In the genomic region with DNA sequence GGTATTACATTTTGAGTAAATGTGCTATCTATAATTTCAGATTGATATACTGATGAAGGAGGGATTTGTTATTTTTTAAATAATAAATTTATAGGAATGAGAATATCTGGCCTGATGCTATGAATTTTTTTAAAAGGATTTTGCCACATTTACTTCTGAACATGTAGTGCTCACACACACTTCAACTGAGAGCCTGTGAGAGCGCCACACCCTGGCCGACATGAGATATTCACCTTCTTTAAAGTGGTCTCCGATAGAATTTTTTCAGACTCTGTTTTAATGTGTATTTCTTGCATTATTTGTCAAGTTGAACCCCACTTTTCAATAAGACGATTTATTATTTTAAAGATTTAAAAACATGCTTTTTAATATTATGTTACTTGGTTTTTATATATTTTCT, we compare ENCODE assay signal across 10 cellular contexts.
DNase-seq lines count a peak whose midpoint lies in the region; ATAC-seq and TF ChIP-seq lines count a peak whose summit lies in the region.
"Had no signal": no experiment of that assay in that cellular context is flagged by ENCODE, and none has a peak within 500 bp of the region (broad histone marks: within the 10 kb centered on the region; RNA-seq: fewer than 3 reads in every experiment).

No MANE protein-coding gene starts in this region.

- no peak overlapping the region for H2AK5ac ChIP-seq in mesenchymal stem cell (ENCODE audit: low read length, severe bottlenecking)

- DNase-seq in NCI-H82 (lab: John Stamatoyannopoulos, UW) (peak; percentile 18), NCI-H82 treated with DMSO at 0.1 percent for 48 hours (lab: John Stamatoyannopoulos, UW; ENCODE audit: unreplicated experiment) (no peak), WERI-Rb-1 (peak; percentile 34), nephron progenitor cell (peak; percentile 40), globus pallidus (ENCODE audit: low spot score) (no peak), mesenchymal stem cell (no peak), Ammon's horn (ENCODE audit: low spot score) (no peak)
- DNase-seq: NCI-H146; stimulated activated CD8-positive, alpha-beta memory T cell treated with anti-CD3 and anti-CD28 coated beads, Interleukin-4, amount 100 ng/mL, for 48 hours had no signal

- no peak overlapping the region for H2BK5ac ChIP-seq in mesenchymal stem cell (ENCODE audit: low read depth, low read length, poor library complexity, severe bottlenecking)

- no peaks in the 10 kb centered on the region for H3K79me1 ChIP-seq in mesenchymal stem cell (replicated peaks; ENCODE audit: low read length, poor library complexity, severe bottlenecking)

- H3K4me3 Mint-ChIP-seq in nephron progenitor cell = no peak overlapping the region

- no peak overlapping the region for H2AFZ ChIP-seq in mesenchymal stem cell (ENCODE audit: low read depth, low read length)

- no CpG with 5 or more reads among the region's 4 CpGs for WGBS in mesenchymal stem cell

- no peak overlapping the region for H4K8ac ChIP-seq in mesenchymal stem cell (ENCODE audit: low read length)

- no peak overlapping the region for H3K23ac ChIP-seq in mesenchymal stem cell (ENCODE audit: low read length in 2 of 2)

- H3K9me3 ChIP-seq in WERI-Rb-1 (ENCODE audit: severe bottlenecking) (no peaks in the 10 kb centered on the region), mesenchymal stem cell (ENCODE audit: control insufficient read depth, low read length) (no peaks in the 10 kb centered on the region)

- H3K27me3 Mint-ChIP-seq in nephron progenitor cell (ENCODE audit: low read depth, poor library complexity) = peaks cover 3% of the 10 kb centered on the region

- no peak overlapping the region for H3K27ac Mint-ChIP-seq in nephron progenitor cell

- H2BK120ac ChIP-seq in mesenchymal stem cell (ENCODE audit: low read depth, low read length) = no peak overlapping the region

- H4K91ac ChIP-seq in mesenchymal stem cell (ENCODE audit: low read length) = no peak overlapping the region

- no peak overlapping the region for H2BK12ac ChIP-seq in mesenchymal stem cell (ENCODE audit: low read length in 2 of 2)

- no peak overlapping the region for H3K27ac ChIP-seq in WERI-Rb-1
- no peak overlapping the region for H3K27ac ChIP-seq in mesenchymal stem cell (ENCODE audit: low read length, poor library complexity, severe bottlenecking)

- H3K9me3 Mint-ChIP-seq in nephron progenitor cell = no peaks in the 10 kb centered on the region

- no peak overlapping the region for H3K4ac ChIP-seq in mesenchymal stem cell (ENCODE audit: low read depth in 1 of 2, low read length in 2 of 2)

- H3K4me2 ChIP-seq in mesenchymal stem cell (ENCODE audit: low read length, poor library complexity, severe bottlenecking) = no peak overlapping the region

- TF ChIP-seq CTCF in WERI-Rb-1 (IDR thresholded peaks at IDR 0.05; ENCODE audit: low read depth, low read length) (peak; percentile 49; the same call in 1 of the 2 replicates), nephron progenitor cell (IDR thresholded peaks at IDR 0.05) (peak; percentile 54)

- H3K9ac ChIP-seq in mesenchymal stem cell (ENCODE audit: low read length) = no peak overlapping the region

- no peaks in the 10 kb centered on the region for H3K36me3 ChIP-seq in WERI-Rb-1
- no peaks in the 10 kb centered on the region for H3K36me3 ChIP-seq in mesenchymal stem cell (ENCODE audit: control insufficient read depth in 1 of 2, insufficient read depth in 2 of 2, low read depth in 1 of 2, low read length in 2 of 2)

- H3K4me1 ChIP-seq in mesenchymal stem cell (ENCODE audit: control insufficient read depth, insufficient read depth, low read depth, low read length) = no peaks in the 10 kb centered on the region

- H3K27me3 ChIP-seq in WERI-Rb-1 (ENCODE audit: insufficient read depth, low read depth, severe bottlenecking) (no peaks in the 10 kb centered on the region), mesenchymal stem cell (ENCODE audit: control insufficient read depth in 1 of 2, insufficient read depth in 1 of 2, low read length in 2 of 2) (no peaks in the 10 kb centered on the region)

- H3K4me1 Mint-ChIP-seq in nephron progenitor cell = peaks cover 15% of the 10 kb centered on the region

- H2BK15ac ChIP-seq in mesenchymal stem cell (ENCODE audit: low read depth, poor library complexity, severe bottlenecking) = no peak overlapping the region

- no peak overlapping the region for H3K18ac ChIP-seq in mesenchymal stem cell (ENCODE audit: low read depth in 1 of 2, low read length in 2 of 2)

- H3K4me3 ChIP-seq in WERI-Rb-1 (ENCODE audit: low read depth, low read length) (no peak overlapping the region), mesenchymal stem cell (ENCODE audit: insufficient read depth in 1 of 2, low read depth in 1 of 2, low read length in 2 of 2) (no peak overlapping the region)

- no peak overlapping the region for H3K14ac ChIP-seq in mesenchymal stem cell (ENCODE audit: low read length in 2 of 2)

- ATAC-seq in HG03432 (IDR thresholded peaks at IDR 0.05; ENCODE audit: unreplicated experiment) = peak; percentile 69

- no peaks in the 10 kb centered on the region for H3K36me3 Mint-ChIP-seq in nephron progenitor cell (ENCODE audit: low read depth)

Comparison
In these comparisons a context has a peak if more than half of its experiments do, and no peak if none do; other contexts are left out.
1. DNase-seq: peak in NCI-H82 (single experiment), WERI-Rb-1 (single experiment) and nephron progenitor cell (single experiment); none in NCI-H82 treated with DMSO at 0.1 percent for 48 hours (single experiment), globus pallidus (single experiment), mesenchymal stem cell (single experiment) and Ammon's horn (single experiment).